ENCODE assay signal across 1 cellular context in the genomic region with DNA sequence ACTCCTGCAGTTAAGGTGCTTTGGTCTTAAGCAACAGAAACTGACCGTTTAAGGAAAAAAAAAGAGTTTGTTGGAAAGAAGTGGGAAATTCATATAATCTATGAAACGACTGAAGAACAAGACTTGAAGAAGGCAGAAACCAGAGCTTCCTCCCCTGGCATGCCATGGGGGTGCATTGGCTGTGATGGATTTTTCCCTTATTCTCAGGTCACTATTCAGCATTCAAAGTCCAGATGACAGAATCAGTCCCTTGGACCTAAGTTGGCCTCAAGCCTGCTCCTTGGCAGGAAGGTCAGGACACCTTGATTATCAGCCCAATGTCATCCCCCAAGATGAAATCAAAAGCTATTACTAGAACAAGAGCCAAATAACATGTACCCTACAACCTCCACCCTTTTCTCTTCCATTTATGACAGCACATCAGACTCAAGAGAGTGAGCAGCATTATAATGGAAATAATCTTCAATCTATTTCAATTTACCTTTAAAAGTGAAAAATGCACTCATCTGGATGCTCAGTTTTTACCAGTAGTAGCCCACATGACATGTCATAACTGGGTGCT.
TF ChIP-seq lines count a peak whose summit lies in the region.

No MANE protein-coding gene starts in this region.

TF ChIP-seq in IMR-90, 13 proteins besides CTCF, POLR2A, EP300 and RAD21:
- TF ChIP-seq FOS (IDR thresholded peaks at IDR 0.05; ENCODE audit: low read depth, low read length) (no peak), MXI1 (IDR thresholded peaks at IDR 0.05; ENCODE audit: borderline replicate concordance, low read depth, low read length) (no peak), MAZ (IDR thresholded peaks at IDR 0.05; ENCODE audit: borderline replicate concordance, low read depth, low read length) (no peak), CEBPB (IDR thresholded peaks at IDR 0.05; ENCODE audit: low read depth, low read length) (no peak), CHD1 (IDR thresholded peaks at IDR 0.05; ENCODE audit: low read depth, low read length) (no peak), RCOR1 (IDR thresholded peaks at IDR 0.05; ENCODE audit: insufficient replicate concordance, low read length) (no peak), RFX5 (IDR thresholded peaks at IDR 0.05; ENCODE audit: low read depth, low read length) (no peak), ELK1 (IDR thresholded peaks at IDR 0.05; ENCODE audit: borderline replicate concordance, low read depth, low read length) (no peak), NFE2L2 (IDR thresholded peaks at IDR 0.05; ENCODE audit: low read depth, low read length) (no peak), MAFK (IDR thresholded peaks at IDR 0.05; ENCODE audit: low read depth, low read length) (no peak), SMC3 (IDR thresholded peaks at IDR 0.05; ENCODE audit: low read depth, low read length) (no peak)
- TF ChIP-seq, protein P1, sequence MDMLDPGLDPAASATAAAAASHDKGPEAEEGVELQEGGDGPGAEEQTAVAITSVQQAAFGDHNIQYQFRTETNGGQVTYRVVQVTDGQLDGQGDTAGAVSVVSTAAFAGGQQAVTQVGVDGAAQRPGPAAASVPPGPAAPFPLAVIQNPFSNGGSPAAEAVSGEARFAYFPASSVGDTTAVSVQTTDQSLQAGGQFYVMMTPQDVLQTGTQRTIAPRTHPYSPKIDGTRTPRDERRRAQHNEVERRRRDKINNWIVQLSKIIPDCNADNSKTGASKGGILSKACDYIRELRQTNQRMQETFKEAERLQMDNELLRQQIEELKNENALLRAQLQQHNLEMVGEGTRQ (IDR thresholded peaks at IDR 0.05; ENCODE audit: low read depth, low read length), result no peak
